Comparison of ENCODE assay signal across 12 cellular contexts in genomic region chr2:96099861-96100798, GRCh38. TPM values are rescaled to one million over a fixed set of nuclear protein-coding genes. Genes with fewer than 3 reads are reported as not detected.
A peak's percentile ranks its signal among the peaks of the same experiment; 100 is the strongest.
DNase-seq lines count a peak whose midpoint lies in the region; ATAC-seq, FAIRE-seq and TF ChIP-seq lines count a peak whose summit lies in the region.
"Had no signal": no experiment of that assay in that cellular context is flagged by ENCODE, and none has a peak within 500 bp of the region (broad histone marks: within the 10 kb centered on the region; RNA-seq: fewer than 3 reads in every experiment).

No MANE protein-coding gene starts in this region.

- no peak for TF ChIP-seq POLR2A in HepG2 (IDR thresholded peaks at IDR 0.05; ENCODE audit: insufficient read depth in 1 of 2, low read depth in 2 of 2, low read length in 2 of 2)

- TF ChIP-seq RAD21 in HepG2 (CRISPR knock-in tag; IDR thresholded peaks at IDR 0.05): no peak

- 28% methylated on average over 12 of the region's 12 CpGs for WGBS in HepG2 (ENCODE audit: low lambda C conversion rate)

- H3K9ac ChIP-seq in HepG2 (ENCODE audit: insufficient read depth, low read depth, low read length): no peak overlapping the region

- CTCF ChIA-PET in HepG2 (lab: Yijun Ruan, JAX; ENCODE audit: low intra/inter-chr PET ratio, low total read pairs): no interaction called here

- H3K27me3 ChIP-seq in HepG2 (ENCODE audit: control insufficient read depth in 1 of 2, insufficient read depth in 2 of 2, low read length in 2 of 2): peaks cover 2 to 21% of the 10 kb centered on the region in 2 experiments; a peak in 4 of 5 replicates
- H3K27me3 ChIP-seq: BE2C had no signal

- no peaks in the 10 kb centered on the region for H3K79me2 ChIP-seq in HepG2 (ENCODE audit: insufficient read depth, low read length)

- H3K27ac Mint-ChIP-seq in activated naive CD8-positive, alpha-beta T cell treated with anti-CD3 and anti-CD28 coated beads, Interleukin-2, amount 10 ng/mL, durations not matched to agents 7 days and 5 days: no peak overlapping the region
- no peak overlapping the region for H3K27ac Mint-ChIP-seq in activated naive CD8-positive, alpha-beta T cell treated with anti-CD3 and anti-CD28 coated beads, Interleukin-2, amount 50 U/mL, for 24 hours
- H3K27ac Mint-ChIP-seq: stimulated activated memory B cell treated with anti-CD40 and anti-IgM and Interleukin-4, amounts not matched to agents 10 μg/mL and 1 μg/mL and 100 μg/mL, for 72 hours had no signal

- H3K27me3 Mint-ChIP-seq in activated naive CD8-positive, alpha-beta T cell treated with anti-CD3 and anti-CD28 coated beads, Interleukin-2, amount 10 ng/mL, durations not matched to agents 7 days and 5 days: peaks cover 3% of the 10 kb centered on the region
- H3K27me3 Mint-ChIP-seq in activated naive CD8-positive, alpha-beta T cell treated with anti-CD3 and anti-CD28 coated beads, Interleukin-2, amount 50 U/mL, for 24 hours: no peaks in the 10 kb centered on the region
- H3K27me3 Mint-ChIP-seq: stimulated activated memory B cell treated with anti-CD40 and anti-IgM and Interleukin-4, amounts not matched to agents 10 μg/mL and 1 μg/mL and 100 μg/mL, for 72 hours had no signal

- no TSS peak for BruUV-seq in HepG2 (replicated peaks; lab: Mats Ljungman, UMichigan)

- H3K9me3 Mint-ChIP-seq in activated naive CD8-positive, alpha-beta T cell treated with anti-CD3 and anti-CD28 coated beads, Interleukin-2, amount 10 ng/mL, durations not matched to agents 7 days and 5 days: peaks cover 2% of the 10 kb centered on the region
- peaks cover 4% of the 10 kb centered on the region for H3K9me3 Mint-ChIP-seq in activated naive CD8-positive, alpha-beta T cell treated with anti-CD3 and anti-CD28 coated beads, Interleukin-2, amount 50 U/mL, for 24 hours

- in situ Hi-C loops in HepG2 (cut with HindIII; ENCODE audit: extremely low pct_ligation_motif_present, low pct_unique_long_range_greater_than_20kb): loop anchor here (25.0 kb wide), 2 partner anchors 88 to 263 kb away; no protein-coding TSS in a partner anchor

- no peak for TF ChIP-seq CTCF in HepG2 (CRISPR knock-in tag; IDR thresholded peaks at IDR 0.05)

- H3K36me3 Mint-ChIP-seq in activated naive CD8-positive, alpha-beta T cell treated with anti-CD3 and anti-CD28 coated beads, Interleukin-2, amount 10 ng/mL, durations not matched to agents 7 days and 5 days: no peaks in the 10 kb centered on the region
- no peaks in the 10 kb centered on the region for H3K36me3 Mint-ChIP-seq in activated naive CD8-positive, alpha-beta T cell treated with anti-CD3 and anti-CD28 coated beads, Interleukin-2, amount 50 U/mL, for 24 hours (ENCODE audit: low read depth)

- no peaks in the 10 kb centered on the region for H3K9me3 ChIP-seq in HepG2 (ENCODE audit: low read length)
- H3K9me3 ChIP-seq: BE2C had no signal

- no peak overlapping the region for H3K4me3 ChIP-seq in HepG2 (replicated peaks in 1 of 3; ENCODE audit: insufficient read depth in 1 of 3, low read depth in 2 of 3, low read length in 3 of 3)

- no peak overlapping the region for H3K27ac ChIP-seq in HepG2 (ENCODE audit: extremely low read length, insufficient read depth, low read length)

- no peak overlapping the region for H3K4me2 ChIP-seq in HepG2 (ENCODE audit: low read depth, low read length)

- FAIRE-seq in HepG2 (lab: Jason Lieb, UNC): no peak

- no peak for ATAC-seq in activated naive CD8-positive, alpha-beta T cell treated with anti-CD3 and anti-CD28 coated beads, Interleukin-2, amount 10 ng/mL, durations not matched to agents 7 days and 5 days (ENCODE audit: low read depth)
- no peak for ATAC-seq in activated naive CD8-positive, alpha-beta T cell treated with anti-CD3 and anti-CD28 coated beads, Interleukin-2, amount 50 U/mL, for 24 hours
- ATAC-seq in HepG2 (no peak), GM18907 (IDR thresholded peaks at IDR 0.05; ENCODE audit: unreplicated experiment) (no peak)
- ATAC-seq: stimulated activated memory B cell treated with anti-CD40 and anti-IgM and Interleukin-4, amounts not matched to agents 10 μg/mL and 1 μg/mL and 100 μg/mL, for 72 hours had no signal

- H2AFZ ChIP-seq in HepG2 (ENCODE audit: low read length): no peak overlapping the region

- H3K4me1 Mint-ChIP-seq in activated naive CD8-positive, alpha-beta T cell treated with anti-CD3 and anti-CD28 coated beads, Interleukin-2, amount 10 ng/mL, durations not matched to agents 7 days and 5 days: peaks cover 1% of the 10 kb centered on the region
- H3K4me1 Mint-ChIP-seq in activated naive CD8-positive, alpha-beta T cell treated with anti-CD3 and anti-CD28 coated beads, Interleukin-2, amount 50 U/mL, for 24 hours: no peaks in the 10 kb centered on the region

- intact Hi-C loops in HepG2 (cut with micrococcal nuclease; ENCODE audit: unreplicated experiment): no loop called here

- no peaks in the 10 kb centered on the region for H4K20me1 ChIP-seq in HepG2 (ENCODE audit: insufficient read depth, low read length)

- no peak overlapping the region for H3K4me3 Mint-ChIP-seq in activated naive CD8-positive, alpha-beta T cell treated with anti-CD3 and anti-CD28 coated beads, Interleukin-2, amount 10 ng/mL, durations not matched to agents 7 days and 5 days
- H3K4me3 Mint-ChIP-seq in activated naive CD8-positive, alpha-beta T cell treated with anti-CD3 and anti-CD28 coated beads, Interleukin-2, amount 50 U/mL, for 24 hours: no peak overlapping the region
- H3K4me3 Mint-ChIP-seq: stimulated activated memory B cell treated with anti-CD40 and anti-IgM and Interleukin-4, amounts not matched to agents 10 μg/mL and 1 μg/mL and 100 μg/mL, for 72 hours had no signal

- POLR2A ChIA-PET in activated naive CD8-positive, alpha-beta T cell treated with anti-CD3 and anti-CD28 coated beads, Interleukin-2, amount 10 ng/mL, durations not matched to agents 7 days and 5 days (lab: Charles Lee): no interaction called here
- POLR2A ChIA-PET in HepG2 (lab: Yijun Ruan, JAX): no interaction called here

- no peak for TF ChIP-seq EP300 in HepG2 (IDR thresholded peaks at IDR 0.05; ENCODE audit: low read depth in 2 of 2, low read length in 2 of 2)
- TF ChIP-seq EP300 in HepG2 (CRISPR knock-in tag; IDR thresholded peaks at IDR 0.05; ENCODE audit: borderline replicate concordance): no peak

- H3K4me1 ChIP-seq in HepG2 (ENCODE audit: insufficient read depth, low read length): no peaks in the 10 kb centered on the region
- H3K4me1 ChIP-seq: BE2C had no signal

- DNase-seq in activated naive CD8-positive, alpha-beta T cell treated with anti-CD3 and anti-CD28 coated beads, Interleukin-2, amount 10 ng/mL, durations not matched to agents 7 days and 5 days: peak; percentile 30
- no peak for DNase-seq in activated naive CD8-positive, alpha-beta T cell treated with anti-CD3 and anti-CD28 coated beads, Interleukin-2, amount 50 U/mL, for 24 hours
- DNase-seq in activated CD8-positive, alpha-beta memory T cell treated with anti-CD3 and anti-CD28 coated beads, Interleukin-2, amount 50 U/mL, for 4 hours: peak; percentile 7
- DNase-seq in HepG2 (ENCODE audit: low spot score) (no peak), ureter (ENCODE audit: low spot score) (peak; percentile 60), NCI-H2171 treated with DMSO at 0.1 percent for 48 hours (lab: John Stamatoyannopoulos, UW) (no peak), COLO829 (ENCODE audit: low spot score) (no peak)
- DNase-seq: BE2C, NCI-H774 had no signal

- no peaks in the 10 kb centered on the region for H3K36me3 ChIP-seq in HepG2 (replicated peaks in 1 of 2; ENCODE audit: control insufficient read depth in 1 of 2, insufficient read depth in 2 of 2, low read length in 2 of 2)
- H3K36me3 ChIP-seq: BE2C had no signal

RNA-seq across cellular contexts. Expression of gene ADRA2B, which starts 16.2 kb away (rescaled TPM):
- total RNA-seq in activated naive CD8-positive, alpha-beta T cell treated with anti-CD3 and anti-CD28 coated beads, Interleukin-2, amount 10 ng/mL, durations not matched to agents 7 days and 5 days: under 1 TPM; 0.17 to 0.26 TPM
- not detected in 2 replicates for total RNA-seq in HepG2 (2016; rRNA removed; fragmentation: Illumina TruSeq; extraction: Trizol)
- not detected in 2 replicates for total RNA-seq in HepG2 (2016; cell fraction: cytosol; rRNA removed; fragmentation: Illumina TruSeq; extraction: Trizol; ENCODE audit: low read depth)
- total RNA-seq in HepG2 (2016; cell fraction: insoluble cytoplasmic fraction; rRNA removed; fragmentation: Illumina TruSeq; extraction: Trizol): not detected in 2 replicates
- not detected in 2 replicates for total RNA-seq in HepG2 (2016; cell fraction: membrane; rRNA removed; fragmentation: Illumina TruSeq; extraction: Trizol)
- total RNA-seq in HepG2 (2016; cell fraction: nucleus; rRNA removed; fragmentation: Illumina TruSeq; extraction: Trizol): not detected in 2 replicates
- not detected in 2 replicates for polyA plus RNA-seq in HepG2 (2011; rRNA removed)
- not detected in 2 replicates for polyA plus RNA-seq in HepG2 (2011; cell fraction: cytosol; rRNA removed)
- 0.10 TPM in 1 of 2 replicates, not detected in the other for polyA plus RNA-seq in HepG2 (2011; cell fraction: nucleus; rRNA removed)
- polyA plus RNA-seq in HepG2 (2012): not detected in 2 replicates
- not detected in 2 replicates for polyA plus RNA-seq in HepG2 (2016; cell fraction: cytosol; fragmentation: Illumina TruSeq; extraction: Trizol; ENCODE audit: low read depth)
- polyA plus RNA-seq in HepG2 (2016; cell fraction: insoluble cytoplasmic fraction; fragmentation: Illumina TruSeq; extraction: Trizol; ENCODE audit: low read depth): not detected in 2 replicates
- not detected in 2 replicates for polyA plus RNA-seq in HepG2 (2016; cell fraction: membrane; fragmentation: Illumina TruSeq; extraction: Trizol; ENCODE audit: low read depth)
- not detected in 2 replicates for polyA plus RNA-seq in HepG2 (2016; cell fraction: nucleus; fragmentation: Illumina TruSeq; extraction: Trizol; ENCODE audit: insufficient read depth, low read depth)
- 0.07 TPM in 1 of 2 replicates, not detected in the other for polyA minus RNA-seq in HepG2 (2011; rRNA and poly(A)+ RNA removed; ENCODE audit: low replicate concordance)
- polyA minus RNA-seq in HepG2 (2011; cell fraction: cytosol; rRNA and poly(A)+ RNA removed): not detected in 2 replicates
- not detected in 2 replicates for polyA minus RNA-seq in HepG2 (2011; cell fraction: nucleus; rRNA and poly(A)+ RNA removed)
- total RNA-seq in ureter: 1.1 TPM
- polyA plus RNA-seq: neural cell had no signal

RNA-seq across cellular contexts. Expression of gene ASTL, which starts 38.2 kb away (rescaled TPM):
- total RNA-seq in activated naive CD8-positive, alpha-beta T cell treated with anti-CD3 and anti-CD28 coated beads, Interleukin-2, amount 10 ng/mL, durations not matched to agents 7 days and 5 days: 10 to 100 TPM; 12.2 to 14.7 TPM
- total RNA-seq in HepG2 (2016; rRNA removed; fragmentation: Illumina TruSeq; extraction: Trizol) (not detected in 2 replicates), ureter (not detected)
- total RNA-seq in HepG2 (2016; cell fraction: cytosol; rRNA removed; fragmentation: Illumina TruSeq; extraction: Trizol; ENCODE audit: low read depth): not detected in 2 replicates
- not detected in 2 replicates for total RNA-seq in HepG2 (2016; cell fraction: insoluble cytoplasmic fraction; rRNA removed; fragmentation: Illumina TruSeq; extraction: Trizol)
- not detected in 2 replicates for total RNA-seq in HepG2 (2016; cell fraction: membrane; rRNA removed; fragmentation: Illumina TruSeq; extraction: Trizol)
- not detected in 2 replicates for total RNA-seq in HepG2 (2016; cell fraction: nucleus; rRNA removed; fragmentation: Illumina TruSeq; extraction: Trizol)
- not detected in 2 replicates for polyA plus RNA-seq in HepG2 (2011; rRNA removed)
- polyA plus RNA-seq in HepG2 (2011; cell fraction: cytosol; rRNA removed): not detected in 2 replicates
- not detected in 2 replicates for polyA plus RNA-seq in HepG2 (2011; cell fraction: nucleus; rRNA removed)
- polyA plus RNA-seq in HepG2 (2012): not detected in 2 replicates
- polyA plus RNA-seq in HepG2 (2016; cell fraction: cytosol; fragmentation: Illumina TruSeq; extraction: Trizol; ENCODE audit: low read depth): not detected in 2 replicates
- not detected in 2 replicates for polyA plus RNA-seq in HepG2 (2016; cell fraction: insoluble cytoplasmic fraction; fragmentation: Illumina TruSeq; extraction: Trizol; ENCODE audit: low read depth)
- polyA plus RNA-seq in HepG2 (2016; cell fraction: membrane; fragmentation: Illumina TruSeq; extraction: Trizol; ENCODE audit: low read depth): not detected in 2 replicates
- not detected in 2 replicates for polyA plus RNA-seq in HepG2 (2016; cell fraction: nucleus; fragmentation: Illumina TruSeq; extraction: Trizol; ENCODE audit: insufficient read depth, low read depth)
- polyA minus RNA-seq in HepG2 (2011; rRNA and poly(A)+ RNA removed; ENCODE audit: low replicate concordance): 1.6 TPM in 1 of 2 replicates, not detected in the other
- polyA minus RNA-seq in HepG2 (2011; cell fraction: cytosol; rRNA and poly(A)+ RNA removed): not detected in 2 replicates
- not detected in 2 replicates for polyA minus RNA-seq in HepG2 (2011; cell fraction: nucleus; rRNA and poly(A)+ RNA removed)
- polyA plus RNA-seq: neural cell had no signal

RNA-seq across cellular contexts. Expression of gene DUSP2, which starts 45.1 kb away (rescaled TPM):
- 10 to 100 TPM; 47.7 to 50.2 TPM for total RNA-seq in activated naive CD8-positive, alpha-beta T cell treated with anti-CD3 and anti-CD28 coated beads, Interleukin-2, amount 10 ng/mL, durations not matched to agents 7 days and 5 days
- not detected in 2 replicates for total RNA-seq in HepG2 (2016; rRNA removed; fragmentation: Illumina TruSeq; extraction: Trizol)
- total RNA-seq in HepG2 (2016; cell fraction: cytosol; rRNA removed; fragmentation: Illumina TruSeq; extraction: Trizol; ENCODE audit: low read depth): not detected in 2 replicates
- total RNA-seq in HepG2 (2016; cell fraction: insoluble cytoplasmic fraction; rRNA removed; fragmentation: Illumina TruSeq; extraction: Trizol): not detected in 2 replicates
- not detected in 2 replicates for total RNA-seq in HepG2 (2016; cell fraction: membrane; rRNA removed; fragmentation: Illumina TruSeq; extraction: Trizol)
- not detected in 2 replicates for total RNA-seq in HepG2 (2016; cell fraction: nucleus; rRNA removed; fragmentation: Illumina TruSeq; extraction: Trizol)
- not detected in 2 replicates for polyA plus RNA-seq in HepG2 (2011; rRNA removed)
- polyA plus RNA-seq in HepG2 (2011; cell fraction: cytosol; rRNA removed): 0.04 TPM in 1 of 2 replicates, not detected in the other
- 0.12 and 0.18 TPM in 2 replicates for polyA plus RNA-seq in HepG2 (2011; cell fraction: nucleus; rRNA removed)
- polyA plus RNA-seq in HepG2 (2012): not detected in 2 replicates
- polyA plus RNA-seq in HepG2 (2016; cell fraction: cytosol; fragmentation: Illumina TruSeq; extraction: Trizol; ENCODE audit: low read depth): not detected in 2 replicates
- not detected in 2 replicates for polyA plus RNA-seq in HepG2 (2016; cell fraction: insoluble cytoplasmic fraction; fragmentation: Illumina TruSeq; extraction: Trizol; ENCODE audit: low read depth)
- polyA plus RNA-seq in HepG2 (2016; cell fraction: membrane; fragmentation: Illumina TruSeq; extraction: Trizol; ENCODE audit: low read depth): not detected in 2 replicates
- not detected in 2 replicates for polyA plus RNA-seq in HepG2 (2016; cell fraction: nucleus; fragmentation: Illumina TruSeq; extraction: Trizol; ENCODE audit: insufficient read depth, low read depth)
- 103 TPM in 1 of 2 replicates, not detected in the other for polyA minus RNA-seq in HepG2 (2011; rRNA and poly(A)+ RNA removed; ENCODE audit: low replicate concordance)
- 0.69 and 1.3 TPM in 2 replicates for polyA minus RNA-seq in HepG2 (2011; cell fraction: cytosol; rRNA and poly(A)+ RNA removed)
- 0.25 and 0.52 TPM in 2 replicates for polyA minus RNA-seq in HepG2 (2011; cell fraction: nucleus; rRNA and poly(A)+ RNA removed)
- total RNA-seq in ureter: 2.6 TPM

Comparison
In these comparisons a context has a peak if more than half of its experiments do, and no peak if none do; other contexts are left out.
1. DNase-seq: peak in activated naive CD8-positive, alpha-beta T cell treated with anti-CD3 and anti-CD28 coated beads, Interleukin-2, amount 10 ng/mL, durations not matched to agents 7 days and 5 days (single experiment), activated CD8-positive, alpha-beta memory T cell treated with anti-CD3 and anti-CD28 coated beads, Interleukin-2, amount 50 U/mL, for 4 hours (single experiment) and ureter (single experiment); none in activated naive CD8-positive, alpha-beta T cell treated with anti-CD3 and anti-CD28 coated beads, Interleukin-2, amount 50 U/mL, for 24 hours (single experiment), HepG2 (single experiment), NCI-H2171 treated with DMSO at 0.1 percent for 48 hours (single experiment) and COLO829 (single experiment).
2. RNA of gene ASTL, which starts 38.2 kb away (total RNA-seq): 12.2 to 14.7 TPM in activated naive CD8-positive, alpha-beta T cell treated with anti-CD3 and anti-CD28 coated beads, Interleukin-2, amount 10 ng/mL, durations not matched to agents 7 days and 5 days; not detected in HepG2 and not detected in ureter (single experiment); every median in the first group is over 10 times any median in the second.
3. RNA of gene DUSP2, which starts 45.1 kb away (total RNA-seq): 47.7 to 50.2 TPM in activated naive CD8-positive, alpha-beta T cell treated with anti-CD3 and anti-CD28 coated beads, Interleukin-2, amount 10 ng/mL, durations not matched to agents 7 days and 5 days; 2.6 TPM in ureter (single experiment) and not detected in HepG2; every median in the first group is over 10 times any median in the second.